In the genomic region with DNA sequence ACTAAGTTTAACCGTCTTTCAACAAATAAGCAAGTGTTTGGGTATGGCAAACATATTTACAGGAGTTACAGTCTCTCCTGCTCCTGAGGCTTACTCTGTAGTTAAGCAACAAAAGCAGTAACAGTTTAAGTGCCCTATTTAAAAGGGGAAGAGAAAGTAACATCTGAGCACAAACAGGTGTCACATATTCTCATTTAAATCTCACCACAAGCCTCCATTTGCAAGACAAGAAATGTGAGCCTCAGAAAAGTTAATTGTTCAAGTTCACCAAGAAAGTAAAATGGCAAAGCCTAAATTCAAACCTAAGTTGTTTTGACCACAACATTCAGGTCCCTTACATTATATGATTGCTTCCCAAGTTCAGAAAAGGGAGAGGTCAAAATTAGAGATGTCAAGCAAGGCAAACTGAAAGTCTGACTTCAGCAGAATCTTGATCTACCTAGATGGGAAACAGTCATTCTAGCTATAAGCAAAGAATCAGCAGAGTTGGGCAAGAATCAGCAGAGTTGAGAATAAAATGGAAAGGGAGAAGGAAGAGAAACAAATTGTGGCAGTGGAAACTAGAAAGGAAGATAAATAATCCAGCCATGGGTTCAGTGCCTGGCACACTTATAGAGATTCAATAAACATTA, we compare ENCODE assay signal across 1 cellular context.
A peak's percentile ranks its signal among the peaks of the same experiment; 100 is the strongest.
TF ChIP-seq lines count a peak whose summit lies in the region.

No MANE protein-coding gene starts in this region.

TF ChIP-seq in GM12878, 131 proteins besides CTCF, POLR2A, EP300 and RAD21 (continued from another document and continues in another):
- TF ChIP-seq, protein P1, sequence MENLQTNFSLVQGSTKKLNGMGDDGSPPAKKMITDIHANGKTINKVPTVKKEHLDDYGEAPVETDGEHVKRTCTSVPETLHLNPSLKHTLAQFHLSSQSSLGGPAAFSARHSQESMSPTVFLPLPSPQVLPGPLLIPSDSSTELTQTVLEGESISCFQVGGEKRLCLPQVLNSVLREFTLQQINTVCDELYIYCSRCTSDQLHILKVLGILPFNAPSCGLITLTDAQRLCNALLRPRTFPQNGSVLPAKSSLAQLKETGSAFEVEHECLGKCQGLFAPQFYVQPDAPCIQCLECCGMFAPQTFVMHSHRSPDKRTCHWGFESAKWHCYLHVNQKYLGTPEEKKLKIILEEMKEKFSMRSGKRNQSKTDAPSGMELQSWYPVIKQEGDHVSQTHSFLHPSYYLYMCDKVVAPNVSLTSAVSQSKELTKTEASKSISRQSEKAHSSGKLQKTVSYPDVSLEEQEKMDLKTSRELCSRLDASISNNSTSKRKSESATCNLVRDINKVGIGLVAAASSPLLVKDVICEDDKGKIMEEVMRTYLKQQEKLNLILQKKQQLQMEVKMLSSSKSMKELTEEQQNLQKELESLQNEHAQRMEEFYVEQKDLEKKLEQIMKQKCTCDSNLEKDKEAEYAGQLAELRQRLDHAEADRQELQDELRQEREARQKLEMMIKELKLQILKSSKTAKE (IDR thresholded peaks at IDR 0.05; ENCODE audit: low read depth, poor library complexity, severe bottlenecking), result peak; percentile 67
- TF ChIP-seq KDM1A (IDR thresholded peaks at IDR 0.05; ENCODE audit: borderline replicate concordance), result no peak
- no peak for TF ChIP-seq WRNIP1 (IDR thresholded peaks at IDR 0.05; ENCODE audit: borderline replicate concordance, low read depth, low read length)
- TF ChIP-seq, protein P2, sequence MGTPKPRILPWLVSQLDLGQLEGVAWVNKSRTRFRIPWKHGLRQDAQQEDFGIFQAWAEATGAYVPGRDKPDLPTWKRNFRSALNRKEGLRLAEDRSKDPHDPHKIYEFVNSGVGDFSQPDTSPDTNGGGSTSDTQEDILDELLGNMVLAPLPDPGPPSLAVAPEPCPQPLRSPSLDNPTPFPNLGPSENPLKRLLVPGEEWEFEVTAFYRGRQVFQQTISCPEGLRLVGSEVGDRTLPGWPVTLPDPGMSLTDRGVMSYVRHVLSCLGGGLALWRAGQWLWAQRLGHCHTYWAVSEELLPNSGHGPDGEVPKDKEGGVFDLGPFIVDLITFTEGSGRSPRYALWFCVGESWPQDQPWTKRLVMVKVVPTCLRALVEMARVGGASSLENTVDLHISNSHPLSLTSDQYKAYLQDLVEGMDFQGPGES (IDR thresholded peaks at IDR 0.05), result no peak
- TF ChIP-seq NFXL1 (IDR thresholded peaks at IDR 0.05; ENCODE audit: borderline replicate concordance), result no peak
- TF ChIP-seq, protein P3, sequence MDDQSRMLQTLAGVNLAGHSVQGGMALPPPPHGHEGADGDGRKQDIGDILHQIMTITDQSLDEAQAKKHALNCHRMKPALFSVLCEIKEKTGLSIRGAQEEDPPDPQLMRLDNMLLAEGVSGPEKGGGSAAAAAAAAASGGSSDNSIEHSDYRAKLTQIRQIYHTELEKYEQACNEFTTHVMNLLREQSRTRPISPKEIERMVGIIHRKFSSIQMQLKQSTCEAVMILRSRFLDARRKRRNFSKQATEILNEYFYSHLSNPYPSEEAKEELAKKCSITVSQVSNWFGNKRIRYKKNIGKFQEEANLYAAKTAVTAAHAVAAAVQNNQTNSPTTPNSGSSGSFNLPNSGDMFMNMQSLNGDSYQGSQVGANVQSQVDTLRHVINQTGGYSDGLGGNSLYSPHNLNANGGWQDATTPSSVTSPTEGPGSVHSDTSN (IDR thresholded peaks at IDR 0.05; ENCODE audit: insufficient replicate concordance, low read depth, low read length), result no peak
- peak; percentile 61; the same call in 1 of the 3 replicates for TF ChIP-seq POU2F2 (IDR thresholded peaks at IDR 0.05; ENCODE audit: borderline replicate concordance, low read depth, low read length)
- TF ChIP-seq, protein P4, sequence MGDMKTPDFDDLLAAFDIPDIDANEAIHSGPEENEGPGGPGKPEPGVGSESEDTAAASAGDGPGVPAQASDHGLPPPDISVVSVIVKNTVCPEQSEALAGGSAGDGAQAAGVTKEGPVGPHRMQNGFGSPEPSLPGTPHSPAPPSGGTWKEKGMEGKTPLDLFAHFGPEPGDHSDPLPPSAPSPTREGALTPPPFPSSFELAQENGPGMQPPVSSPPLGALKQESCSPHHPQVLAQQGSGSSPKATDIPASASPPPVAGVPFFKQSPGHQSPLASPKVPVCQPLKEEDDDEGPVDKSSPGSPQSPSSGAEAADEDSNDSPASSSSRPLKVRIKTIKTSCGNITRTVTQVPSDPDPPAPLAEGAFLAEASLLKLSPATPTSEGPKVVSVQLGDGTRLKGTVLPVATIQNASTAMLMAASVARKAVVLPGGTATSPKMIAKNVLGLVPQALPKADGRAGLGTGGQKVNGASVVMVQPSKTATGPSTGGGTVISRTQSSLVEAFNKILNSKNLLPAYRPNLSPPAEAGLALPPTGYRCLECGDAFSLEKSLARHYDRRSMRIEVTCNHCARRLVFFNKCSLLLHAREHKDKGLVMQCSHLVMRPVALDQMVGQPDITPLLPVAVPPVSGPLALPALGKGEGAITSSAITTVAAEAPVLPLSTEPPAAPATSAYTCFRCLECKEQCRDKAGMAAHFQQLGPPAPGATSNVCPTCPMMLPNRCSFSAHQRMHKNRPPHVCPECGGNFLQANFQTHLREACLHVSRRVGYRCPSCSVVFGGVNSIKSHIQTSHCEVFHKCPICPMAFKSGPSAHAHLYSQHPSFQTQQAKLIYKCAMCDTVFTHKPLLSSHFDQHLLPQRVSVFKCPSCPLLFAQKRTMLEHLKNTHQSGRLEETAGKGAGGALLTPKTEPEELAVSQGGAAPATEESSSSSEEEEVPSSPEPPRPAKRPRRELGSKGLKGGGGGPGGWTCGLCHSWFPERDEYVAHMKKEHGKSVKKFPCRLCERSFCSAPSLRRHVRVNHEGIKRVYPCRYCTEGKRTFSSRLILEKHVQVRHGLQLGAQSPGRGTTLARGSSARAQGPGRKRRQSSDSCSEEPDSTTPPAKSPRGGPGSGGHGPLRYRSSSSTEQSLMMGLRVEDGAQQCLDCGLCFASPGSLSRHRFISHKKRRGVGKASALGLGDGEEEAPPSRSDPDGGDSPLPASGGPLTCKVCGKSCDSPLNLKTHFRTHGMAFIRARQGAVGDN (IDR thresholded peaks at IDR 0.05), result no peak
- no peak for TF ChIP-seq MEF2A (IDR thresholded peaks at IDR 0.05; ENCODE audit: insufficient read depth, low read depth, low read length)
- TF ChIP-seq CHD2 (IDR thresholded peaks at IDR 0.05; ENCODE audit: borderline replicate concordance, low read depth, low read length), result peak; percentile 71; the same call in 1 of the 2 replicates
- TF ChIP-seq, protein P5, sequence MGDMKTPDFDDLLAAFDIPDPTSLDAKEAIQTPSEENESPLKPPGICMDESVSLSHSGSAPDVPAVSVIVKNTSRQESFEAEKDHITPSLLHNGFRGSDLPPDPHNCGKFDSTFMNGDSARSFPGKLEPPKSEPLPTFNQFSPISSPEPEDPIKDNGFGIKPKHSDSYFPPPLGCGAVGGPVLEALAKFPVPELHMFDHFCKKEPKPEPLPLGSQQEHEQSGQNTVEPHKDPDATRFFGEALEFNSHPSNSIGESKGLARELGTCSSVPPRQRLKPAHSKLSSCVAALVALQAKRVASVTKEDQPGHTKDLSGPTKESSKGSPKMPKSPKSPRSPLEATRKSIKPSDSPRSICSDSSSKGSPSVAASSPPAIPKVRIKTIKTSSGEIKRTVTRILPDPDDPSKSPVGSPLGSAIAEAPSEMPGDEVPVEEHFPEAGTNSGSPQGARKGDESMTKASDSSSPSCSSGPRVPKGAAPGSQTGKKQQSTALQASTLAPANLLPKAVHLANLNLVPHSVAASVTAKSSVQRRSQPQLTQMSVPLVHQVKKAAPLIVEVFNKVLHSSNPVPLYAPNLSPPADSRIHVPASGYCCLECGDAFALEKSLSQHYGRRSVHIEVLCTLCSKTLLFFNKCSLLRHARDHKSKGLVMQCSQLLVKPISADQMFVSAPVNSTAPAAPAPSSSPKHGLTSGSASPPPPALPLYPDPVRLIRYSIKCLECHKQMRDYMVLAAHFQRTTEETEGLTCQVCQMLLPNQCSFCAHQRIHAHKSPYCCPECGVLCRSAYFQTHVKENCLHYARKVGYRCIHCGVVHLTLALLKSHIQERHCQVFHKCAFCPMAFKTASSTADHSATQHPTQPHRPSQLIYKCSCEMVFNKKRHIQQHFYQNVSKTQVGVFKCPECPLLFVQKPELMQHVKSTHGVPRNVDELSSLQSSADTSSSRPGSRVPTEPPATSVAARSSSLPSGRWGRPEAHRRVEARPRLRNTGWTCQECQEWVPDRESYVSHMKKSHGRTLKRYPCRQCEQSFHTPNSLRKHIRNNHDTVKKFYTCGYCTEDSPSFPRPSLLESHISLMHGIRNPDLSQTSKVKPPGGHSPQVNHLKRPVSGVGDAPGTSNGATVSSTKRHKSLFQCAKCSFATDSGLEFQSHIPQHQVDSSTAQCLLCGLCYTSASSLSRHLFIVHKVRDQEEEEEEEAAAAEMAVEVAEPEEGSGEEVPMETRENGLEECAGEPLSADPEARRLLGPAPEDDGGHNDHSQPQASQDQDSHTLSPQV (IDR thresholded peaks at IDR 0.05), result no peak
- peak; percentile 69; the same call in 1 of the 2 replicates for TF ChIP-seq BMI1 (IDR thresholded peaks at IDR 0.05; ENCODE audit: borderline replicate concordance)
- no peak for TF ChIP-seq NR2C2 (IDR thresholded peaks at IDR 0.05; ENCODE audit: borderline replicate concordance, control insufficient read depth, insufficient read length, low read depth)
- peak; percentile 89 for TF ChIP-seq YY1 (IDR thresholded peaks at IDR 0.05; ENCODE audit: low read depth, low read length)
- TF ChIP-seq BCL11A (IDR thresholded peaks at IDR 0.05; ENCODE audit: low read depth, low read length), result peak; percentile 63; the same call in 1 of the 2 replicates
- no peak for TF ChIP-seq ZNF274 (IDR thresholded peaks at IDR 0.05; ENCODE audit: insufficient read depth, insufficient read length)
- peak; percentile 50; the same call in 1 of the 2 replicates for TF ChIP-seq RAD51 (IDR thresholded peaks at IDR 0.05)
- TF ChIP-seq ATF7 (IDR thresholded peaks at IDR 0.05; ENCODE audit: low read depth), result peak; percentile 42; the same call in 1 of the 2 replicates
- no peak; the same call in none of the 2 replicates for TF ChIP-seq NFIC (IDR thresholded peaks at IDR 0.05; ENCODE audit: low read depth, low read length)
- TF ChIP-seq IKZF1 (conservative IDR thresholded peaks at IDR 0.05), result peak; percentile 58
- TF ChIP-seq TBL1XR1 (IDR thresholded peaks at IDR 0.05; ENCODE audit: low read depth, low read length), result peak; percentile 79; the same call in 1 of the 2 replicates
- TF ChIP-seq, protein P6, sequence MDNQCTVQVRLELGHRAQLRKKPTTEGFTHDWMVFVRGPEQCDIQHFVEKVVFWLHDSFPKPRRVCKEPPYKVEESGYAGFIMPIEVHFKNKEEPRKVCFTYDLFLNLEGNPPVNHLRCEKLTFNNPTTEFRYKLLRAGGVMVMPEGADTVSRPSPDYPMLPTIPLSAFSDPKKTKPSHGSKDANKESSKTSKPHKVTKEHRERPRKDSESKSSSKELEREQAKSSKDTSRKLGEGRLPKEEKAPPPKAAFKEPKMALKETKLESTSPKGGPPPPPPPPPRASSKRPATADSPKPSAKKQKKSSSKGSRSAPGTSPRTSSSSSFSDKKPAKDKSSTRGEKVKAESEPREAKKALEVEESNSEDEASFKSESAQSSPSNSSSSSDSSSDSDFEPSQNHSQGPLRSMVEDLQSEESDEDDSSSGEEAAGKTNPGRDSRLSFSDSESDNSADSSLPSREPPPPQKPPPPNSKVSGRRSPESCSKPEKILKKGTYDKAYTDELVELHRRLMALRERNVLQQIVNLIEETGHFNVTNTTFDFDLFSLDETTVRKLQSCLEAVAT (IDR thresholded peaks at IDR 0.05), result peak; percentile 85
- TF ChIP-seq NRF1 (conservative IDR thresholded peaks at IDR 0.05; ENCODE audit: low read depth, low read length), result no peak
- TF ChIP-seq JUNB (IDR thresholded peaks at IDR 0.05), result 0 out of 2 replicates have a peak, but pooled peaks have one; percentile 15
- no peak for TF ChIP-seq HDAC6 (IDR thresholded peaks at IDR 0.05; ENCODE audit: unreplicated experiment)
- 0 out of 2 replicates have a peak, but pooled peaks have one; percentile 35 for TF ChIP-seq RBBP5 (conservative IDR thresholded peaks at IDR 0.05)
- 0 out of 2 replicates have a peak, but pooled peaks have one; percentile 56 for TF ChIP-seq MYB (IDR thresholded peaks at IDR 0.05; ENCODE audit: borderline replicate concordance, low read depth, low read length)
- TF ChIP-seq, protein P7, sequence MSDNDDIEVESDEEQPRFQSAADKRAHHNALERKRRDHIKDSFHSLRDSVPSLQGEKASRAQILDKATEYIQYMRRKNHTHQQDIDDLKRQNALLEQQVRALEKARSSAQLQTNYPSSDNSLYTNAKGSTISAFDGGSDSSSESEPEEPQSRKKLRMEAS (IDR thresholded peaks at IDR 0.05; ENCODE audit: low read depth, low read length), result no peak
- peak; percentile 94 for TF ChIP-seq MTA2 (IDR thresholded peaks at IDR 0.05; ENCODE audit: low read depth)
- TF ChIP-seq ZSCAN29 (IDR thresholded peaks at IDR 0.05), result no peak
- TF ChIP-seq TARDBP (IDR thresholded peaks at IDR 0.05; ENCODE audit: borderline replicate concordance), result no peak
- TF ChIP-seq, protein P8, sequence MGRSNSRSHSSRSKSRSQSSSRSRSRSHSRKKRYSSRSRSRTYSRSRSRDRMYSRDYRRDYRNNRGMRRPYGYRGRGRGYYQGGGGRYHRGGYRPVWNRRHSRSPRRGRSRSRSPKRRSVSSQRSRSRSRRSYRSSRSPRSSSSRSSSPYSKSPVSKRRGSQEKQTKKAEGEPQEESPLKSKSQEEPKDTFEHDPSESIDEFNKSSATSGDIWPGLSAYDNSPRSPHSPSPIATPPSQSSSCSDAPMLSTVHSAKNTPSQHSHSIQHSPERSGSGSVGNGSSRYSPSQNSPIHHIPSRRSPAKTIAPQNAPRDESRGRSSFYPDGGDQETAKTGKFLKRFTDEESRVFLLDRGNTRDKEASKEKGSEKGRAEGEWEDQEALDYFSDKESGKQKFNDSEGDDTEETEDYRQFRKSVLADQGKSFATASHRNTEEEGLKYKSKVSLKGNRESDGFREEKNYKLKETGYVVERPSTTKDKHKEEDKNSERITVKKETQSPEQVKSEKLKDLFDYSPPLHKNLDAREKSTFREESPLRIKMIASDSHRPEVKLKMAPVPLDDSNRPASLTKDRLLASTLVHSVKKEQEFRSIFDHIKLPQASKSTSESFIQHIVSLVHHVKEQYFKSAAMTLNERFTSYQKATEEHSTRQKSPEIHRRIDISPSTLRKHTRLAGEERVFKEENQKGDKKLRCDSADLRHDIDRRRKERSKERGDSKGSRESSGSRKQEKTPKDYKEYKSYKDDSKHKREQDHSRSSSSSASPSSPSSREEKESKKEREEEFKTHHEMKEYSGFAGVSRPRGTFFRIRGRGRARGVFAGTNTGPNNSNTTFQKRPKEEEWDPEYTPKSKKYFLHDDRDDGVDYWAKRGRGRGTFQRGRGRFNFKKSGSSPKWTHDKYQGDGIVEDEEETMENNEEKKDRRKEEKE (IDR thresholded peaks at IDR 0.05), result no peak
- TF ChIP-seq PML (IDR thresholded peaks at IDR 0.05; ENCODE audit: low read length), result peak; percentile 40; the same call in 1 of the 2 replicates
- TF ChIP-seq EZH2 (IDR thresholded peaks at IDR 0.05; ENCODE audit: borderline replicate concordance, control insufficient read depth, low read depth, low read length), result no peak
- TF ChIP-seq, protein P9, sequence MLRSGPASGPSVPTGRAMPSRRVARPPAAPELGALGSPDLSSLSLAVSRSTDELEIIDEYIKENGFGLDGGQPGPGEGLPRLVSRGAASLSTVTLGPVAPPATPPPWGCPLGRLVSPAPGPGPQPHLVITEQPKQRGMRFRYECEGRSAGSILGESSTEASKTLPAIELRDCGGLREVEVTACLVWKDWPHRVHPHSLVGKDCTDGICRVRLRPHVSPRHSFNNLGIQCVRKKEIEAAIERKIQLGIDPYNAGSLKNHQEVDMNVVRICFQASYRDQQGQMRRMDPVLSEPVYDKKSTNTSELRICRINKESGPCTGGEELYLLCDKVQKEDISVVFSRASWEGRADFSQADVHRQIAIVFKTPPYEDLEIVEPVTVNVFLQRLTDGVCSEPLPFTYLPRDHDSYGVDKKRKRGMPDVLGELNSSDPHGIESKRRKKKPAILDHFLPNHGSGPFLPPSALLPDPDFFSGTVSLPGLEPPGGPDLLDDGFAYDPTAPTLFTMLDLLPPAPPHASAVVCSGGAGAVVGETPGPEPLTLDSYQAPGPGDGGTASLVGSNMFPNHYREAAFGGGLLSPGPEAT (IDR thresholded peaks at IDR 0.05; ENCODE audit: low read depth), result peak; percentile 89
- peak; percentile 96 for TF ChIP-seq SMARCA5 (IDR thresholded peaks at IDR 0.05)
